ENCODE assay signal across 20 cellular contexts in genomic region chr16:13779676-13780075, GRCh38.
DNase-seq lines count a peak whose midpoint lies in the region; ATAC-seq, FAIRE-seq and TF ChIP-seq lines count a peak whose summit lies in the region.
"Had no signal": no experiment of that assay in that cellular context is flagged by ENCODE, and none has a peak within 500 bp of the region (broad histone marks: within the 10 kb centered on the region; RNA-seq: fewer than 3 reads in every experiment).

No MANE protein-coding gene starts in this region.

- no peaks in the 10 kb centered on the region for H3K36me3 Mint-ChIP-seq in stimulated activated memory B cell treated with anti-CD40 and anti-IgM and Interleukin-4, amounts not matched to agents 10 μg/mL and 1 μg/mL and 100 μg/mL, for 72 hours
- H3K36me3 Mint-ChIP-seq: CD4-positive, CD25-positive, alpha-beta regulatory T cell had no signal

- H3K27me3 Mint-ChIP-seq in stimulated activated memory B cell treated with anti-CD40 and anti-IgM and Interleukin-4, amounts not matched to agents 10 μg/mL and 1 μg/mL and 100 μg/mL, for 72 hours = peaks cover 22% of the 10 kb centered on the region
- H3K27me3 Mint-ChIP-seq: activated CD4-positive, alpha-beta T cell treated with anti-CD3 and anti-CD28 coated beads, Interleukin-2, amount 10 ng/mL, durations not matched to agents 24 days and 14 days; CD4-positive, CD25-positive, alpha-beta regulatory T cell had no signal

- H3K4me1 ChIP-seq in upper lobe of left lung = no peaks in the 10 kb centered on the region
- H3K4me1 ChIP-seq: adrenal gland had no signal

- no peak for TF ChIP-seq EP300 in upper lobe of left lung (IDR thresholded peaks at IDR 0.05)

- DNase-seq in D721Med (ENCODE audit: insufficient read length, low spot score) (no peak), M059J (ENCODE audit: low read depth) (peak; percentile 68), NCI-H748 treated with DMSO at 0.1 percent for 48 hours (lab: John Stamatoyannopoulos, UW) (peak; percentile 32), WERI-Rb-1 (peak; percentile 90), upper lobe of left lung (no peak), NCI-H1694 treated with DMSO at 0.1 percent for 48 hours (lab: John Stamatoyannopoulos, UW) (no peak)
- DNase-seq: activated CD4-positive, alpha-beta T cell treated with anti-CD3 and anti-CD28 coated beads, Interleukin-2, amount 10 ng/mL, durations not matched to agents 24 days and 14 days; adrenal gland; CD4-positive, CD25-positive, alpha-beta regulatory T cell; left ventricle myocardium superior; MM.1S; mucosa of descending colon; NCI-H2029 treated with DMSO at 0.1 percent for 48 hours; NCI-H510A; SW 1271 had no signal

- no peak for TF ChIP-seq POLR2A in upper lobe of left lung (IDR thresholded peaks at IDR 0.05)

- ATAC-seq in stimulated activated memory B cell treated with anti-CD40 and anti-IgM and Interleukin-4, amounts not matched to agents 10 μg/mL and 1 μg/mL and 100 μg/mL, for 72 hours = no peak
- ATAC-seq in upper lobe of left lung (ENCODE audit: low FRiP score in 2 of 2) = no peak
- ATAC-seq in HG03095 (IDR thresholded peaks at IDR 0.05; ENCODE audit: unreplicated experiment) = no peak
- ATAC-seq: left ventricle myocardium superior, mucosa of descending colon, Panc1 had no signal

- H3K9me3 Mint-ChIP-seq in stimulated activated memory B cell treated with anti-CD40 and anti-IgM and Interleukin-4, amounts not matched to agents 10 μg/mL and 1 μg/mL and 100 μg/mL, for 72 hours = peaks cover 18% of the 10 kb centered on the region

- H3K27me3 ChIP-seq in WERI-Rb-1 (ENCODE audit: insufficient read depth, low read depth, severe bottlenecking) = no peaks in the 10 kb centered on the region
- H3K27me3 ChIP-seq in upper lobe of left lung = no peaks in the 10 kb centered on the region
- H3K27me3 ChIP-seq: adrenal gland had no signal

- H3K4me3 ChIP-seq in WERI-Rb-1 (ENCODE audit: low read depth, low read length) (peak overlapping the region; percentile 69), upper lobe of left lung (no peak overlapping the region)
- H3K4me3 ChIP-seq: adrenal gland, mucosa of descending colon had no signal

- peak; percentile 84 for FAIRE-seq in D721Med (lab: Jason Lieb, UNC)
- FAIRE-seq: bronchial epithelial cell, HepG2 had no signal

- no peak for TF ChIP-seq CTCF in D721Med (IDR thresholded peaks at IDR 0.05; ENCODE audit: insufficient read depth, missing control alignments)
- TF ChIP-seq CTCF in WERI-Rb-1 (IDR thresholded peaks at IDR 0.05; ENCODE audit: low read depth, low read length) = no peak
- no peak for TF ChIP-seq CTCF in upper lobe of left lung (IDR thresholded peaks at IDR 0.05)

- WGBS in upper lobe of left lung, 2 donors = 79 to 84% methylated on average over 11 of the region's 12 CpGs

- no peak overlapping the region for H3K4me3 Mint-ChIP-seq in stimulated activated memory B cell treated with anti-CD40 and anti-IgM and Interleukin-4, amounts not matched to agents 10 μg/mL and 1 μg/mL and 100 μg/mL, for 72 hours
- H3K4me3 Mint-ChIP-seq: activated CD4-positive, alpha-beta T cell treated with anti-CD3 and anti-CD28 coated beads, Interleukin-2, amount 10 ng/mL, durations not matched to agents 24 days and 14 days; CD4-positive, CD25-positive, alpha-beta regulatory T cell had no signal

- no peaks in the 10 kb centered on the region for H3K4me1 Mint-ChIP-seq in stimulated activated memory B cell treated with anti-CD40 and anti-IgM and Interleukin-4, amounts not matched to agents 10 μg/mL and 1 μg/mL and 100 μg/mL, for 72 hours
- H3K4me1 Mint-ChIP-seq: activated CD4-positive, alpha-beta T cell treated with anti-CD3 and anti-CD28 coated beads, Interleukin-2, amount 10 ng/mL, durations not matched to agents 24 days and 14 days; CD4-positive, CD25-positive, alpha-beta regulatory T cell had no signal

- no peak overlapping the region for H3K27ac Mint-ChIP-seq in stimulated activated memory B cell treated with anti-CD40 and anti-IgM and Interleukin-4, amounts not matched to agents 10 μg/mL and 1 μg/mL and 100 μg/mL, for 72 hours
- H3K27ac Mint-ChIP-seq: activated CD4-positive, alpha-beta T cell treated with anti-CD3 and anti-CD28 coated beads, Interleukin-2, amount 10 ng/mL, durations not matched to agents 24 days and 14 days; CD4-positive, CD25-positive, alpha-beta regulatory T cell had no signal

- peaks cover 12% of the 10 kb centered on the region for H3K9me3 ChIP-seq in WERI-Rb-1 (ENCODE audit: severe bottlenecking)
- peaks cover 0 to 5% (median 2%) of the 10 kb centered on the region in 4 donors for H3K9me3 ChIP-seq in upper lobe of left lung
- H3K9me3 ChIP-seq: adrenal gland, mucosa of descending colon had no signal

- peak overlapping the region; percentile 81 for H3K27ac ChIP-seq in WERI-Rb-1
- no peak overlapping the region for H3K27ac ChIP-seq in upper lobe of left lung
- H3K27ac ChIP-seq: adrenal gland had no signal

- H3K36me3 ChIP-seq in WERI-Rb-1 (no peaks in the 10 kb centered on the region), upper lobe of left lung (no peaks in the 10 kb centered on the region)
- H3K36me3 ChIP-seq: adrenal gland had no signal

Comparison
In these comparisons a context has a peak if more than half of its experiments do, and no peak if none do; other contexts are left out.
1. DNase-seq: peak in M059J (single experiment), NCI-H748 treated with DMSO at 0.1 percent for 48 hours (single experiment) and WERI-Rb-1 (single experiment); none in D721Med (single experiment), upper lobe of left lung (0 of 2) and NCI-H1694 treated with DMSO at 0.1 percent for 48 hours (single experiment).